In the genomic region with DNA sequence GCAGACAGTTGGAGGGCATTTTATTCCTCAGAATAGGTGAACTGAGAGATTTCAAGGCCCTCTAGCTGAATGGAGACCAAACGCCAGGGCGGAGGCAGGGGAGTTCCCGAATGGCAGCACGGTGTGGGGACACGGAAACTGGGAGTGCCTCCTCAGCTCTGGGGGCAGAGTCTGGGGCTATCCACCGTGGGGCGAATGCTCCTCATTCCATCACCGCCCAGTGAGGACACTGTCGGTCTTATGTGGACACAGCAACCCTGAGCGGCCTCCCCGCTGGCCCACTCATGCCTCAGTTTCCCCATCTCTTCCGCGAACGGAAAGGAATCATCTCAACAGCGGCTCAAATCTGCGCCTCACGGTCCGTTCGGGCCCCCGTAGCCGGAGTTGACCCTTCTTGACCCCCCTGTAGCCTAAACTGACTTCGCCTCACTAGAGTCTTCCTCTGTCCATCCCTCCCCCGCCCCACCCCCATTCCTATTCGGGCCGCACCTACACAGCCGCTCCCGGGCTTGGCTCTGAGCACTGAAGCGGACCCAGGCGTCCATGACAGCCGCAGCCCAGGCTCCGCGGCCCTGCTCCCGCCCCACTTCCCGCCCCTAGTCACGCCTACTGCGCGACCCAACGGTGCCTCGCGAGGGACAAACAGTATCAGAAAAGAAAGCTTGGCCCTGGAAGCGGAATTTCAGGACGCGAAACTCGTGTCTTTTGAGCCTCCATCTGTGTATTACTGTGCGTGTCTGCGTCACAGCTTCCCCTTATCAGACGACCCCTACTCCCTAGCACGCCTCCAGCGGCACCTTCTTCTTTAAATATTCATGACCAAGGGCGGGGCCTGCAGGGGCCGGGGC, we compare ENCODE assay signal across 8 cellular contexts. TPM values are rescaled to one million over a fixed set of nuclear protein-coding genes. Genes with fewer than 3 reads are reported as not detected.
DNase-seq lines count a peak whose midpoint lies in the region; ATAC-seq and TF ChIP-seq lines count a peak whose summit lies in the region.

A gene with protein sequence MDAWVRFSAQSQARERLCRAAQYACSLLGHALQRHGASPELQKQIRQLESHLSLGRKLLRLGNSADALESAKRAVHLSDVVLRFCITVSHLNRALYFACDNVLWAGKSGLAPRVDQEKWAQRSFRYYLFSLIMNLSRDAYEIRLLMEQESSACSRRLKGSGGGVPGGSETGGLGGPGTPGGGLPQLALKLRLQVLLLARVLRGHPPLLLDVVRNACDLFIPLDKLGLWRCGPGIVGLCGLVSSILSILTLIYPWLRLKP (minus strand): TSS at position 574 of the 848 bp plus-strand sequence. CDS start 29 bp downstream, at position 545.

- TF ChIP-seq CTCF in Loucy (conservative IDR thresholded peaks at IDR 0.05; ENCODE audit: low read length) (no peak), RWPE2 (IDR thresholded peaks at IDR 0.05; ENCODE audit: poor library complexity, severe bottlenecking) (no peak)

- peaks cover 3% of the 10 kb centered on the region; the same call in 1 of the 2 replicates for H3K27me3 ChIP-seq in H7 (ENCODE audit: control insufficient read depth, insufficient read depth, low read length)
- no peaks in the 10 kb centered on the region for H3K27me3 ChIP-seq in Loucy (ENCODE audit: insufficient read depth, low read length, poor library complexity, severe bottlenecking)
- H3K27me3 ChIP-seq in RWPE2 (ENCODE audit: insufficient read depth, poor library complexity, severe bottlenecking), result no peaks in the 10 kb centered on the region

- peaks cover 12% of the 10 kb centered on the region for H3K4me1 Mint-ChIP-seq in activated T-helper 17 cell treated with anti-CD3 and anti-CD28 coated beads, Interleukin-2, amount 50 U/mL, for 72 hours
- H3K4me1 Mint-ChIP-seq in natural killer cell treated with Interleukin-12 subunit alpha and Interleukin-12 subunit beta and Interleukin-15 and Interleukin-18, amount 100 ng/mL, for 72 hours (ENCODE audit: low read depth in 2 of 2), result peaks cover 35% of the 10 kb centered on the region in 2 donors

- peaks cover 12% of the 10 kb centered on the region; the same call in 1 of the 2 replicates for H3K79me2 ChIP-seq in Loucy (ENCODE audit: insufficient read depth, low read length)

- H2AFZ ChIP-seq in Loucy (ENCODE audit: low read length), result peak within 1 kb of the TSS; percentile 95

- peaks cover 68% of the 10 kb centered on the region for H3K36me3 Mint-ChIP-seq in activated T-helper 17 cell treated with anti-CD3 and anti-CD28 coated beads, Interleukin-2, amount 50 U/mL, for 72 hours (ENCODE audit: low read depth)
- peaks cover 18% of the 10 kb centered on the region for H3K36me3 Mint-ChIP-seq in natural killer cell treated with Interleukin-12 subunit alpha and Interleukin-12 subunit beta and Interleukin-15 and Interleukin-18, amount 100 ng/mL, for 72 hours

- no peaks in the 10 kb centered on the region for H4K20me1 ChIP-seq in Loucy (ENCODE audit: insufficient read depth, low read length, poor library complexity, severe bottlenecking)

- H3K36me3 ChIP-seq in H7 (replicated peaks; ENCODE audit: control insufficient read depth, insufficient read depth, low read length) (no peaks in the 10 kb centered on the region), Loucy (ENCODE audit: insufficient read depth, low read length) (no peaks in the 10 kb centered on the region), RWPE2 (ENCODE audit: low read depth) (peaks cover 37% of the 10 kb centered on the region)

- H3K9me3 ChIP-seq in Loucy (ENCODE audit: insufficient read depth, low read depth, low read length) (no peaks in the 10 kb centered on the region), RWPE2 (ENCODE audit: severe bottlenecking) (no peaks in the 10 kb centered on the region)

- H3K27me3 Mint-ChIP-seq in activated T-helper 17 cell treated with anti-CD3 and anti-CD28 coated beads, Interleukin-2, amount 50 U/mL, for 72 hours, result no peaks in the 10 kb centered on the region
- H3K27me3 Mint-ChIP-seq in natural killer cell treated with Interleukin-12 subunit alpha and Interleukin-12 subunit beta and Interleukin-15 and Interleukin-18, amount 100 ng/mL, for 72 hours, result no peaks in the 10 kb centered on the region

- H3K4me3 Mint-ChIP-seq in activated T-helper 17 cell treated with anti-CD3 and anti-CD28 coated beads, Interleukin-2, amount 50 U/mL, for 72 hours, result peak within 1 kb of the TSS; percentile 95
- H3K4me3 Mint-ChIP-seq in natural killer cell treated with Interleukin-12 subunit alpha and Interleukin-12 subunit beta and Interleukin-15 and Interleukin-18, amount 100 ng/mL, for 72 hours, result peak within 1 kb of the TSS; percentile 97

- peak; percentile 84 for DNase-seq in EH (ENCODE audit: low read depth)
- DNase-seq in H7, result peak; percentile 91
- DNase-seq in RWPE2 (ENCODE audit: low spot score), result peak; percentile 78
- peak; percentile 85 for DNase-seq in fibroblast of peridontal ligament (ENCODE audit: extremely low read depth)
- DNase-seq in natural killer cell treated with Interleukin-12 subunit alpha and Interleukin-12 subunit beta and Interleukin-15 and Interleukin-18, amount 100 ng/mL, for 72 hours (ENCODE audit: low spot score), result peak; percentile 91
- peak; percentile 92 for DNase-seq in stimulated activated naive CD8-positive, alpha-beta T cell treated with anti-CD3 and anti-CD28 coated beads, Interleukin-15, Interleukin-2, amounts not matched to agents 100 U/mL and 50 U/mL, for 24 hours

- H3K27ac Mint-ChIP-seq in activated T-helper 17 cell treated with anti-CD3 and anti-CD28 coated beads, Interleukin-2, amount 50 U/mL, for 72 hours, result peak within 1 kb of the TSS; percentile 96
- H3K27ac Mint-ChIP-seq in natural killer cell treated with Interleukin-12 subunit alpha and Interleukin-12 subunit beta and Interleukin-15 and Interleukin-18, amount 100 ng/mL, for 72 hours, result peak within 1 kb of the TSS; percentile 81 to 94

- peak within 1 kb of the TSS; percentile 63 for H3K27ac ChIP-seq in RWPE2 (ENCODE audit: poor library complexity, severe bottlenecking)

- H3F3A ChIP-seq in Loucy (ENCODE audit: low read depth), result 0 out of 2 replicates have a peak, but pooled peaks cover 9% of the 10 kb centered on the region

- no peaks in the 10 kb centered on the region for H3K9me2 ChIP-seq in Loucy (replicated peaks; ENCODE audit: low read depth, low read length)

- peaks cover 14% of the 10 kb centered on the region for H3K4me1 ChIP-seq in Loucy (ENCODE audit: insufficient read depth, low read length, poor library complexity, severe bottlenecking)
- no peaks in the 10 kb centered on the region for H3K4me1 ChIP-seq in RWPE2 (ENCODE audit: insufficient read depth, poor library complexity, severe bottlenecking)

- peak within 1 kb of the TSS; percentile 86 for H3K4me2 ChIP-seq in Loucy (ENCODE audit: low read depth, low read length, poor library complexity, severe bottlenecking)

- peak; percentile 86 for ATAC-seq in RWPE2 (ENCODE audit: low read depth)
- peak; percentile 95 for ATAC-seq in activated T-helper 17 cell treated with anti-CD3 and anti-CD28 coated beads, Interleukin-2, amount 50 U/mL, for 72 hours (replicated peaks)
- ATAC-seq in natural killer cell treated with Interleukin-12 subunit alpha and Interleukin-12 subunit beta and Interleukin-15 and Interleukin-18, amount 100 ng/mL, for 72 hours, result peak; percentile 95 to 97
- peak; percentile 92 for ATAC-seq in stimulated activated naive CD8-positive, alpha-beta T cell treated with anti-CD3 and anti-CD28 coated beads, Interleukin-15, Interleukin-2, amounts not matched to agents 100 U/mL and 50 U/mL, for 24 hours

- peak within 1 kb of the TSS; percentile 85 for H3K9ac ChIP-seq in Loucy (ENCODE audit: low read depth, low read length, poor library complexity, severe bottlenecking)

- no peaks in the 10 kb centered on the region for H3K9me3 Mint-ChIP-seq in activated T-helper 17 cell treated with anti-CD3 and anti-CD28 coated beads, Interleukin-2, amount 50 U/mL, for 72 hours
- H3K9me3 Mint-ChIP-seq in natural killer cell treated with Interleukin-12 subunit alpha and Interleukin-12 subunit beta and Interleukin-15 and Interleukin-18, amount 100 ng/mL, for 72 hours, result no peaks in the 10 kb centered on the region

- peak within 1 kb of the TSS; percentile 84 for H3K4me3 ChIP-seq in H7 (ENCODE audit: insufficient read depth, low read depth, low read length)
- peak within 1 kb of the TSS; percentile 99 for H3K4me3 ChIP-seq in Loucy (ENCODE audit: low read length, poor library complexity, severe bottlenecking)
- H3K4me3 ChIP-seq in RWPE2 (ENCODE audit: severe bottlenecking), result peak within 1 kb of the TSS; percentile 68

RNA-seq across cellular contexts. Expression of the gene that starts here (rescaled TPM):
- 22.9 and 28.0 TPM in 2 replicates for total RNA-seq in H7 (2014; rRNA removed; shearing (Covaris generic))
- 10 to 100 TPM; 23.6 to 25.2 TPM for total RNA-seq in activated T-helper 17 cell treated with anti-CD3 and anti-CD28 coated beads, Interleukin-2, amount 50 U/mL, for 72 hours
- 10 to 100 TPM; 33.6 to 34.2 TPM for total RNA-seq in natural killer cell treated with Interleukin-12 subunit alpha and Interleukin-12 subunit beta and Interleukin-15 and Interleukin-18, amount 100 ng/mL, for 72 hours

Comparison
In these comparisons a context has a peak if more than half of its experiments do, and no peak if none do; other contexts are left out.
1. Peak in every context shown above with its lines: DNase-seq, ATAC-seq, H3K4me3 ChIP-seq and H3K27ac ChIP-seq.